19 cellular contexts compared by ENCODE assay signal in the genomic region with DNA sequence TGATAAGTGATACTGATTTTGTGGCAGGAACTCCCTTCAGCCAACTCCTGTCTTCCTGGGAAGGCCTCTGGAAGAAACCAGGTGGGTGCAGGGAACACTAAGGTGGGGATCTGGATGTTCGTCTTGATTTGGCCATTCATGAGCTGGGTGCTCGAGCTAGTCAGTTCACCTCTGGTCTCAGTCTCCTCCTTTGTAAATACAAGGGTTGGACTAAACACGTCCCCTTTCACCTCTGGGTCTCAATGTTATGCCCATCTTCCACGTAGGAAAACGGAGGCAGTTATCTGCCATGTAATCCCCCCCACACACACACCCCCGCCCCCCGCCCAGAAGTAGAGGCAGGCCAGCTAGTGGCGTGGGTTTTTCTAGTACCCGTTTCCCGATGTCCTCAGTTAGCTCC. TPM values are rescaled to one million over a fixed set of nuclear protein-coding genes. Genes with fewer than 3 reads are reported as not detected.
A peak's percentile ranks its signal among the peaks of the same experiment; 100 is the strongest.
DNase-seq lines count a peak whose midpoint lies in the region; ATAC-seq and TF ChIP-seq lines count a peak whose summit lies in the region.
"Had no signal": no experiment of that assay in that cellular context is flagged by ENCODE, and none has a peak within 500 bp of the region (broad histone marks: within the 10 kb centered on the region; RNA-seq: fewer than 3 reads in every experiment).

No MANE protein-coding gene starts in this region.

- TF ChIP-seq CTCF in chondrocyte (IDR thresholded peaks at IDR 0.05), result no peak

- peaks cover 8% of the 10 kb centered on the region for H3K4me1 Mint-ChIP-seq in activated naive CD8-positive, alpha-beta T cell (ENCODE audit: low read depth)
- H3K4me1 Mint-ChIP-seq in activated naive CD8-positive, alpha-beta T cell treated with anti-CD3 and anti-CD28 coated beads for 36 hours, result peaks cover 6% of the 10 kb centered on the region
- H3K4me1 Mint-ChIP-seq in IgD-negative memory B cell (peaks cover 2 to 14% (median 3%) of the 10 kb centered on the region in 3 donors), chondrocyte (ENCODE audit: low read depth) (peaks cover 2% of the 10 kb centered on the region)
- peaks cover 5% of the 10 kb centered on the region for H3K4me1 Mint-ChIP-seq in stimulated activated effector memory CD8-positive, alpha-beta T cell treated with anti-CD3 and anti-CD28 coated beads, Interleukin-12 subunit alpha, Interleukin-12 subunit beta, amount 100 ng/mL, for 72 hours

- no peaks in the 10 kb centered on the region for H3K36me3 Mint-ChIP-seq in activated naive CD8-positive, alpha-beta T cell
- H3K36me3 Mint-ChIP-seq in activated naive CD8-positive, alpha-beta T cell treated with anti-CD3 and anti-CD28 coated beads for 36 hours, result no peaks in the 10 kb centered on the region
- no peaks in the 10 kb centered on the region for H3K36me3 Mint-ChIP-seq in IgD-negative memory B cell
- H3K36me3 Mint-ChIP-seq in chondrocyte (ENCODE audit: low read depth), result no peaks in the 10 kb centered on the region
- peaks cover 22% of the 10 kb centered on the region for H3K36me3 Mint-ChIP-seq in stimulated activated effector memory CD8-positive, alpha-beta T cell treated with anti-CD3 and anti-CD28 coated beads, Interleukin-12 subunit alpha, Interleukin-12 subunit beta, amount 100 ng/mL, for 72 hours

- H3K27me3 Mint-ChIP-seq in activated naive CD8-positive, alpha-beta T cell, result no peaks in the 10 kb centered on the region
- H3K27me3 Mint-ChIP-seq in activated naive CD8-positive, alpha-beta T cell treated with anti-CD3 and anti-CD28 coated beads for 36 hours, result no peaks in the 10 kb centered on the region
- H3K27me3 Mint-ChIP-seq in IgD-negative memory B cell, result no peaks in the 10 kb centered on the region
- H3K27me3 Mint-ChIP-seq in chondrocyte (ENCODE audit: low read depth), result no peaks in the 10 kb centered on the region

- H3K27ac Mint-ChIP-seq in activated naive CD8-positive, alpha-beta T cell, result no peak overlapping the region
- no peak overlapping the region for H3K27ac Mint-ChIP-seq in activated naive CD8-positive, alpha-beta T cell treated with anti-CD3 and anti-CD28 coated beads for 36 hours
- H3K27ac Mint-ChIP-seq in IgD-negative memory B cell (peak overlapping the region in 2 of 3 donors; percentile 78 to 99), chondrocyte (ENCODE audit: unreplicated experiment) (no peak overlapping the region)
- no peak overlapping the region for H3K27ac Mint-ChIP-seq in stimulated activated effector memory CD8-positive, alpha-beta T cell treated with anti-CD3 and anti-CD28 coated beads, Interleukin-12 subunit alpha, Interleukin-12 subunit beta, amount 100 ng/mL, for 72 hours

- intact Hi-C loops in left ventricle myocardium superior (cut with micrococcal nuclease), result no loop called here

- no peak for ATAC-seq in stimulated activated effector memory CD8-positive, alpha-beta T cell treated with anti-CD3 and anti-CD28 coated beads, Interleukin-12 subunit alpha, Interleukin-12 subunit beta, amount 100 ng/mL, for 72 hours
- ATAC-seq in left ventricle myocardium superior (no peak), HG02759 (IDR thresholded peaks at IDR 0.05; ENCODE audit: unreplicated experiment) (no peak)

- no peaks in the 10 kb centered on the region for H3K9me3 Mint-ChIP-seq in activated naive CD8-positive, alpha-beta T cell (ENCODE audit: low read depth)
- no peaks in the 10 kb centered on the region for H3K9me3 Mint-ChIP-seq in activated naive CD8-positive, alpha-beta T cell treated with anti-CD3 and anti-CD28 coated beads for 36 hours
- H3K9me3 Mint-ChIP-seq in IgD-negative memory B cell (peaks cover 0 to 4% (median 0%) of the 10 kb centered on the region in 3 donors), chondrocyte (ENCODE audit: low read depth) (peaks cover 15% of the 10 kb centered on the region)
- H3K9me3 Mint-ChIP-seq in stimulated activated effector memory CD8-positive, alpha-beta T cell treated with anti-CD3 and anti-CD28 coated beads, Interleukin-12 subunit alpha, Interleukin-12 subunit beta, amount 100 ng/mL, for 72 hours, result no peaks in the 10 kb centered on the region
- H3K9me3 Mint-ChIP-seq: stimulated activated naive B cell treated with anti-CD40 and anti-IgM and Interleukin-4, amounts not matched to agents 10 μg/mL and 1 μg/mL and 100 μg/mL, for 72 hours had no signal

- DNase-seq in activated naive CD8-positive, alpha-beta T cell treated with anti-CD3 and anti-CD28 coated beads for 36 hours, result no peak
- DNase-seq in chondrocyte (ENCODE audit: low spot score) (no peak), left ventricle myocardium superior (no peak), NCI-H1105 (lab: John Stamatoyannopoulos, UW) (no peak)
- DNase-seq in stimulated activated effector memory CD8-positive, alpha-beta T cell treated with anti-CD3 and anti-CD28 coated beads, Interleukin-12 subunit alpha, Interleukin-12 subunit beta, amount 100 ng/mL, for 72 hours (ENCODE audit: low spot score in 2 of 2), result no peak
- DNase-seq: activated CD8-positive, alpha-beta memory T cell treated with anti-CD3 and anti-CD28 coated beads, Interleukin-2, amount 50 U/mL, for 48 hours; DMS79 treated with DMSO at 0.1 percent for 48 hours; KBM-7; NCI-H1417 treated with DMSO at 0.1 percent for 48 hours; NCI-H226; stimulated activated naive B cell treated with anti-CD40 and anti-IgM and Interleukin-4, amounts not matched to agents 10 μg/mL and 1 μg/mL and 100 μg/mL, for 72 hours; WERI-Rb-1 had no signal

- peak overlapping the region; percentile 70 for H3K4me3 Mint-ChIP-seq in activated naive CD8-positive, alpha-beta T cell
- no peak overlapping the region for H3K4me3 Mint-ChIP-seq in activated naive CD8-positive, alpha-beta T cell treated with anti-CD3 and anti-CD28 coated beads for 36 hours
- H3K4me3 Mint-ChIP-seq in IgD-negative memory B cell, result peak overlapping the region in 3 of 4 donors; percentile 46 to 98 (median 86)
- peak overlapping the region; percentile 31 for H3K4me3 Mint-ChIP-seq in chondrocyte (ENCODE audit: unreplicated experiment)
- peak overlapping the region; percentile 61 for H3K4me3 Mint-ChIP-seq in stimulated activated effector memory CD8-positive, alpha-beta T cell treated with anti-CD3 and anti-CD28 coated beads, Interleukin-12 subunit alpha, Interleukin-12 subunit beta, amount 100 ng/mL, for 72 hours

RNA-seq across cellular contexts. Expression of a gene that starts 4.1 kb away (rescaled TPM):
- total RNA-seq in activated naive CD8-positive, alpha-beta T cell treated with anti-CD3 and anti-CD28 coated beads for 36 hours, result not detected
- polyA plus RNA-seq in IgD-negative memory B cell, result not detected
- not detected in 3 replicates for total RNA-seq in chondrocyte
- total RNA-seq in left ventricle myocardium superior, result not detected
- total RNA-seq: H4, mesenteric fat pad had no signal
- polyA plus RNA-seq: esophagus, small intestine had no signal

RNA-seq across cellular contexts. Expression of a gene that starts 31.4 kb away (rescaled TPM):
- not detected for total RNA-seq in activated naive CD8-positive, alpha-beta T cell treated with anti-CD3 and anti-CD28 coated beads for 36 hours
- polyA plus RNA-seq in IgD-negative memory B cell, result not detected
- total RNA-seq in chondrocyte, result 0.33 to 2.2 TPM (median 0.57 TPM) in 3 replicates
- total RNA-seq in left ventricle myocardium superior, result 0.25 TPM
- total RNA-seq: mesenteric fat pad had no signal
- polyA plus RNA-seq: esophagus had no signal

Comparison
In these comparisons a context has a peak if more than half of its experiments do, and no peak if none do; other contexts are left out.
1. H3K27ac Mint-ChIP-seq: peak in IgD-negative memory B cell (2 of 3); none in activated naive CD8-positive, alpha-beta T cell (single experiment), activated naive CD8-positive, alpha-beta T cell treated with anti-CD3 and anti-CD28 coated beads for 36 hours (single experiment), chondrocyte (single experiment) and stimulated activated effector memory CD8-positive, alpha-beta T cell treated with anti-CD3 and anti-CD28 coated beads, Interleukin-12 subunit alpha, Interleukin-12 subunit beta, amount 100 ng/mL, for 72 hours (single experiment).